In genomic region chr17:75045946-75046582, GRCh38 we compare ENCODE assay signal across 8 cellular contexts. TPM values are rescaled to one million over a fixed set of nuclear protein-coding genes. Genes with fewer than 3 reads are reported as not detected.
DNase-seq lines count a peak whose midpoint lies in the region; ATAC-seq, FAIRE-seq and TF ChIP-seq lines count a peak whose summit lies in the region.
"Not testable (repeated sequence)": the region's sequence is repeated elsewhere in the genome, so short reads cannot be mapped to it uniquely, and the experiment has no call there.

No MANE protein-coding gene starts in this region.

- H3K9me3 ChIP-seq in K562 (replicated peaks; ENCODE audit: control insufficient read depth, insufficient read depth, low read depth, low read length); neuronal stem cell (replicated peaks in 1 of 2; ENCODE audit: control insufficient read depth in 2 of 2, insufficient read depth in 1 of 2, low read depth in 1 of 2, low read length in 2 of 2); tibial artery: not testable (repeated sequence)

- H3K27ac Mint-ChIP-seq in T-helper 1 cell treated with Interleukin-12 subunit alpha and Interleukin-12 subunit beta and Interleukin-4 antibody, amounts not matched to agents 30 μg/mL and 1 μg/mL, for 36 hours: peak overlapping the region; percentile 92

- not testable (repeated sequence) for H3K27me3 ChIP-seq in K562 (ENCODE audit: control insufficient read depth in 2 of 2, insufficient read depth in 2 of 2, low read length in 2 of 2); neuronal stem cell (ENCODE audit: control insufficient read depth in 3 of 3, insufficient read depth in 3 of 3, low read depth in 1 of 3, low read length in 3 of 3); tibial artery

- not testable (repeated sequence) for H3K36me3 Mint-ChIP-seq in T-helper 1 cell treated with Interleukin-12 subunit alpha and Interleukin-12 subunit beta and Interleukin-4 antibody, amounts not matched to agents 30 μg/mL and 1 μg/mL, for 36 hours (ENCODE audit: low read depth)

- in situ Hi-C loops in K562 (cut with MboI): not testable (repeated sequence)

- H3K14ac ChIP-seq in neuronal stem cell (ENCODE audit: low read length): not testable (repeated sequence)

- H4K91ac ChIP-seq in neuronal stem cell (ENCODE audit: low read depth, low read length, poor library complexity): not testable (repeated sequence)

- not testable (repeated sequence) for H3K79me1 ChIP-seq in neuronal stem cell (ENCODE audit: low read depth, low read length)

- H2BK5ac ChIP-seq in neuronal stem cell (ENCODE audit: low read length): peak overlapping the region; percentile 70

- H3K36me3 ChIP-seq in K562 (ENCODE audit: control insufficient read depth, insufficient read depth, low read length) (peaks cover 34% of the 10 kb centered on the region; the same call in 2 of the 3 replicates), neuronal stem cell (replicated peaks in 1 of 2; ENCODE audit: control insufficient read depth in 2 of 2, insufficient read depth in 2 of 2, low read length in 2 of 2) (peaks cover 8 to 39% of the 10 kb centered on the region in 2 donors), tibial artery (peaks cover 11 to 27% (median 21%) of the 10 kb centered on the region in 3 donors)

- not testable (repeated sequence) for TF ChIP-seq POLR2A in K562 (conservative IDR thresholded peaks at IDR 0.05)

- FAIRE-seq in K562 (lab: Jason Lieb, UNC): not testable (repeated sequence)

- TF ChIP-seq RAD21 in K562 (CRISPR knock-in tag; conservative IDR thresholded peaks at IDR 0.05 in 1 of 2, IDR thresholded peaks at IDR 0.05 in 1 of 2): not testable (repeated sequence)

- H3K27ac ChIP-seq in K562 (ENCODE audit: extremely low read depth, low read depth, low read length): peak overlapping the region; percentile 97
- H3K27ac ChIP-seq in neuronal stem cell (replicated peaks; ENCODE audit: low read length): peak overlapping the region; percentile 79
- H3K27ac ChIP-seq in tibial artery: peak overlapping the region; percentile 97 to 99

- H2BK15ac ChIP-seq in neuronal stem cell (ENCODE audit: low read length): not testable (repeated sequence)

- peak; percentile 59 for ATAC-seq in K562
- ATAC-seq in left cardiac atrium: peak; percentile 45 to 61

- H3K4me3 ChIP-seq in LNCaP clone FGC (ENCODE audit: low read depth, low read length) (peak overlapping the region; percentile 95), K562 (peak overlapping the region; percentile 100), neuronal stem cell (ENCODE audit: low read length in 2 of 2) (peak overlapping the region; percentile 92 to 99), tibial artery (peak overlapping the region; percentile 82 to 94)

- peak overlapping the region; percentile 93 for H3K4me2 ChIP-seq in K562 (ENCODE audit: insufficient read depth, low read length)
- H3K4me2 ChIP-seq in neuronal stem cell (ENCODE audit: insufficient read depth, low read length, poor library complexity, severe bottlenecking): peak overlapping the region; percentile 64

- H3K18ac ChIP-seq in neuronal stem cell (ENCODE audit: low read length): not testable (repeated sequence)

- H3K9ac ChIP-seq in K562 (ENCODE audit: insufficient read depth in 1 of 2, low read depth in 2 of 2, low read length in 2 of 2): peak overlapping the region; percentile 95 to 97
- H3K9ac ChIP-seq in neuronal stem cell (ENCODE audit: low read depth, low read length, poor library complexity): peak overlapping the region; percentile 98

- intact Hi-C loops in K562 (cut with micrococcal nuclease); left cardiac atrium (cut with DNase I); tibial artery (cut with DNase I; ENCODE audit: low total_unique reads): not testable (repeated sequence)

- not testable (repeated sequence) for TF ChIP-seq EP300 in K562 (IDR thresholded peaks at IDR 0.05; ENCODE audit: low read length)

- H3K4me1 ChIP-seq in K562 (replicated peaks in 1 of 2; ENCODE audit: control insufficient read depth in 2 of 2, insufficient read depth in 2 of 2, low read length in 2 of 2) (peaks cover 11 to 15% of the 10 kb centered on the region in 2 experiments), tibial artery (peaks cover 0 to 32% (median 23%) of the 10 kb centered on the region in 4 donors)
- H3K4me1 ChIP-seq in neuronal stem cell (ENCODE audit: control insufficient read depth in 2 of 2, insufficient read depth in 1 of 2, low read depth in 1 of 2, low read length in 2 of 2): not testable (repeated sequence)

- H3K27me3 Mint-ChIP-seq in T-helper 1 cell treated with Interleukin-12 subunit alpha and Interleukin-12 subunit beta and Interleukin-4 antibody, amounts not matched to agents 30 μg/mL and 1 μg/mL, for 36 hours (ENCODE audit: low read depth): not testable (repeated sequence)

- not testable (repeated sequence) for H2AK5ac ChIP-seq in neuronal stem cell (ENCODE audit: low read depth, low read length)

- not testable (repeated sequence) for BruUV-seq in K562 (replicated peaks; lab: Mats Ljungman, UMichigan)

- peak overlapping the region; percentile 95 for H3K4me3 Mint-ChIP-seq in T-helper 1 cell treated with Interleukin-12 subunit alpha and Interleukin-12 subunit beta and Interleukin-4 antibody, amounts not matched to agents 30 μg/mL and 1 μg/mL, for 36 hours

- 6% methylated on average over 36 of the region's 36 CpGs for WGBS in K562 (ENCODE audit: insufficient coverage, low coverage, missing lambda C conversion rate)
- WGBS in neuronal stem cell (ENCODE audit: extremely low coverage in 2 of 2, insufficient read length in 2 of 2, insufficient replicate concordance in 1 of 2), 2 donors: no CpG with 5 or more reads among the region's 36 CpGs

- peaks cover 48% of the 10 kb centered on the region for H3K79me2 ChIP-seq in K562 (ENCODE audit: control insufficient read depth, insufficient read depth, low read length)

- CTCF ChIA-PET in HEK293T (lab: Yijun Ruan, JAX): interaction anchor here (0.7 kb wide), 1 partner anchor 117 kb away, joined by 3 read pairs; no protein-coding TSS in a partner anchor
- CTCF ChIA-PET in K562 (lab: Yijun Ruan, JAX; ENCODE audit: low intra/inter-chr PET ratio): not testable (repeated sequence)

- H3K23ac ChIP-seq in neuronal stem cell (ENCODE audit: low read depth, low read length, poor library complexity): peak overlapping the region; percentile 99

- not testable (repeated sequence) for H3K9me3 Mint-ChIP-seq in T-helper 1 cell treated with Interleukin-12 subunit alpha and Interleukin-12 subunit beta and Interleukin-4 antibody, amounts not matched to agents 30 μg/mL and 1 μg/mL, for 36 hours

- H2BK12ac ChIP-seq in neuronal stem cell (ENCODE audit: low read length): not testable (repeated sequence)

- not testable (repeated sequence) for H4K20me1 ChIP-seq in K562 (replicated peaks; ENCODE audit: control insufficient read depth, insufficient read depth, low read length)

- H2AFZ ChIP-seq in K562 (ENCODE audit: low read depth, low read length) (peak overlapping the region; percentile 86), neuronal stem cell (ENCODE audit: low read length) (peak overlapping the region; percentile 97)

- TF ChIP-seq CTCF in LNCaP clone FGC (IDR thresholded peaks at IDR 0.05; ENCODE audit: control insufficient read depth, extremely low read depth, insufficient read depth); K562 (IDR thresholded peaks at IDR 0.05 in 2 of 3, conservative IDR thresholded peaks at IDR 0.05 in 1 of 3; ENCODE audit: insufficient read depth in 2 of 3, low read depth in 1 of 3, low read length in 3 of 3): not testable (repeated sequence)
- TF ChIP-seq CTCF in tibial artery (IDR thresholded peaks at IDR 0.05): peak in 1 of 2 experiments; percentile 7

- POLR2A ChIA-PET in HEK293T (lab: Yijun Ruan, JAX): interaction anchor here (0.5 to 3.5 kb wide), 8 partner anchors 11 to 68 kb away, joined by 3 to 31 read pairs (median 4); partner anchors contain the start of genes ARMC7 and MRPL58
- POLR2A ChIA-PET in K562 (lab: Yijun Ruan, JAX): interaction anchor here (0.6 to 3.1 kb wide), 6 partner anchors 10 to 84 kb away, joined by 3 to 23 read pairs (median 3); no protein-coding TSS in a partner anchor

- not testable (repeated sequence) for H4K8ac ChIP-seq in neuronal stem cell (ENCODE audit: low read depth, low read length)

- DNase-seq in GF-D8 (lab: John Stamatoyannopoulos, UW) (peak; percentile 20), HEK293T (ENCODE audit: extremely low spot score) (peak; percentile 55), K562 (ENCODE audit: extremely low read depth in 1 of 4, low spot score in 3 of 4) (peak in 1 of 4 experiments; percentile 54), tibial artery (peak; percentile 57 to 79)
- DNase-seq in LNCaP clone FGC (ENCODE audit: low read depth); left cardiac atrium; neuronal stem cell (ENCODE audit: low spot score): not testable (repeated sequence)

- H3K9me1 ChIP-seq in K562 (ENCODE audit: control insufficient read depth, insufficient read depth, low read length): not testable (repeated sequence)

- H3K4ac ChIP-seq in neuronal stem cell (ENCODE audit: low read length): not testable (repeated sequence)

- not testable (repeated sequence) for H2BK120ac ChIP-seq in neuronal stem cell (ENCODE audit: low read depth, low read length)

- H3K4me1 Mint-ChIP-seq in T-helper 1 cell treated with Interleukin-12 subunit alpha and Interleukin-12 subunit beta and Interleukin-4 antibody, amounts not matched to agents 30 μg/mL and 1 μg/mL, for 36 hours (ENCODE audit: low read depth): peaks cover 26% of the 10 kb centered on the region

RNA-seq across cellular contexts. Expression of gene ATP5PD, which starts 0.7 kb away (rescaled TPM):
- total RNA-seq in K562 (2011; cell fraction: chromatin; rRNA removed; ENCODE audit: low replicate concordance): 64.6 and 79.5 TPM in 2 replicates
- total RNA-seq in K562 (2011; cell fraction: nucleolus; rRNA removed): 65.9 and 72.6 TPM in 2 replicates
- 81.0 and 96.9 TPM in 2 replicates for total RNA-seq in K562 (2011; cell fraction: nucleoplasm; rRNA removed)
- 274 and 295 TPM in 2 replicates for total RNA-seq in K562 (2014; rRNA removed)
- total RNA-seq in K562 (2014; rRNA removed; fragmentation: Illumina TruSeq; extraction: Trizol): 600 and 662 TPM in 2 replicates
- 432 TPM in 2 replicates for total RNA-seq in K562 (2015; rRNA removed; fragmentation: Illumina TruSeq; extraction: Trizol)
- total RNA-seq in K562 (2021): 300 and 341 TPM in 2 replicates
- polyA plus RNA-seq in K562 (2011; rRNA removed): 248 and 271 TPM in 2 replicates
- 220 and 388 TPM in 2 replicates for polyA plus RNA-seq in K562 (2011; cell fraction: cytosol; rRNA removed)
- 118 and 154 TPM in 2 replicates for polyA plus RNA-seq in K562 (2011; cell fraction: nucleus; rRNA removed)
- 552 and 708 TPM in 2 replicates for polyA plus RNA-seq in K562 (2012)
- polyA plus RNA-seq in K562 (2014; fragmentation: Illumina TruSeq; extraction: Trizol): 452 and 457 TPM in 2 replicates
- 100 to 1,000 TPM; 786 to 828 TPM for polyA plus RNA-seq in K562 (2014; fragmentation: Nextera tagmentation; extraction: Ambion mirVana)
- polyA plus RNA-seq in K562 (2014; rRNA removed): 339 and 381 TPM in 2 replicates
- polyA minus RNA-seq in K562 (2011; rRNA and poly(A)+ RNA removed): 307 and 324 TPM in 2 replicates
- 119 and 125 TPM in 2 replicates for polyA minus RNA-seq in K562 (2011; cell fraction: cytosol; rRNA and poly(A)+ RNA removed)
- polyA minus RNA-seq in K562 (2011; cell fraction: nucleus; rRNA and poly(A)+ RNA removed): 21.9 and 60.2 TPM in 2 replicates
- total RNA-seq in left cardiac atrium: 100 to 1,000 TPM; 676 to 729 TPM
- 310 TPM for polyA plus RNA-seq in neuronal stem cell (2013, experiment 1 of 2)
- 301 TPM for polyA plus RNA-seq in neuronal stem cell (2013, experiment 2 of 2)

RNA-seq across cellular contexts. Expression of gene KCTD2, which starts 1.0 kb away (rescaled TPM):
- 19.7 and 30.0 TPM in 2 replicates for total RNA-seq in K562 (2011; cell fraction: chromatin; rRNA removed; ENCODE audit: low replicate concordance)
- 16.8 and 17.0 TPM in 2 replicates for total RNA-seq in K562 (2011; cell fraction: nucleolus; rRNA removed)
- total RNA-seq in K562 (2011; cell fraction: nucleoplasm; rRNA removed): 19.6 and 20.1 TPM in 2 replicates
- total RNA-seq in K562 (2014; rRNA removed) (11.2 and 15.3 TPM in 2 replicates), K562 (2014; rRNA removed; fragmentation: Illumina TruSeq; extraction: Trizol) (13.5 and 13.8 TPM in 2 replicates), K562 (2015; rRNA removed; fragmentation: Illumina TruSeq; extraction: Trizol) (15.9 and 16.4 TPM in 2 replicates), K562 (2021) (18.1 and 20.2 TPM in 2 replicates), left cardiac atrium (10 to 100 TPM; 21.4 to 26.2 TPM)
- polyA plus RNA-seq in K562 (2011; rRNA removed) (32.5 and 32.9 TPM in 2 replicates), K562 (2014; fragmentation: Illumina TruSeq; extraction: Trizol) (22.3 and 22.9 TPM in 2 replicates), K562 (2014; fragmentation: Nextera tagmentation; extraction: Ambion mirVana) (1 to 10 TPM; 1.7 to 2.3 TPM), K562 (2014; rRNA removed) (15.8 and 16.0 TPM in 2 replicates)
- polyA plus RNA-seq in K562 (2011; cell fraction: cytosol; rRNA removed): 25.1 and 26.6 TPM in 2 replicates
- polyA plus RNA-seq in K562 (2011; cell fraction: nucleus; rRNA removed): 21.0 and 22.5 TPM in 2 replicates
- 14.4 and 17.7 TPM in 2 replicates for polyA plus RNA-seq in K562 (2012)
- polyA minus RNA-seq in K562 (2011; rRNA and poly(A)+ RNA removed): 19.9 and 22.9 TPM in 2 replicates
- polyA minus RNA-seq in K562 (2011; cell fraction: cytosol; rRNA and poly(A)+ RNA removed): 13.4 and 13.6 TPM in 2 replicates
- polyA minus RNA-seq in K562 (2011; cell fraction: nucleus; rRNA and poly(A)+ RNA removed): 4.6 and 5.8 TPM in 2 replicates
- 24.7 TPM for polyA plus RNA-seq in neuronal stem cell (2013, experiment 1 of 2)
- polyA plus RNA-seq in neuronal stem cell (2013, experiment 2 of 2): 24.7 TPM

RNA-seq across cellular contexts. Expression of gene MRPL58, which starts 33.6 kb away (rescaled TPM):
- total RNA-seq in K562 (2011; cell fraction: chromatin; rRNA removed; ENCODE audit: low replicate concordance): 11.9 TPM in 2 replicates
- total RNA-seq in K562 (2011; cell fraction: nucleolus; rRNA removed): 10.9 and 13.3 TPM in 2 replicates
- 12.6 and 13.2 TPM in 2 replicates for total RNA-seq in K562 (2011; cell fraction: nucleoplasm; rRNA removed)
- total RNA-seq in K562 (2014; rRNA removed) (93.8 and 157 TPM in 2 replicates), K562 (2014; rRNA removed; fragmentation: Illumina TruSeq; extraction: Trizol) (68.1 and 70.9 TPM in 2 replicates), K562 (2015; rRNA removed; fragmentation: Illumina TruSeq; extraction: Trizol) (70.3 and 72.4 TPM in 2 replicates), K562 (2021) (70.2 and 75.7 TPM in 2 replicates), left cardiac atrium (10 to 100 TPM; 38.1 to 46.7 TPM)
- polyA plus RNA-seq in K562 (2011; rRNA removed) (79.8 and 82.4 TPM in 2 replicates), K562 (2014; fragmentation: Illumina TruSeq; extraction: Trizol) (75.9 and 84.4 TPM in 2 replicates), K562 (2014; fragmentation: Nextera tagmentation; extraction: Ambion mirVana) (10 to 100 TPM; 30.8 to 49.6 TPM), K562 (2014; rRNA removed) (98.0 and 107 TPM in 2 replicates)
- polyA plus RNA-seq in K562 (2011; cell fraction: cytosol; rRNA removed): 59.1 and 66.8 TPM in 2 replicates
- polyA plus RNA-seq in K562 (2011; cell fraction: nucleus; rRNA removed): 25.0 and 36.4 TPM in 2 replicates
- polyA plus RNA-seq in K562 (2012): 64.3 and 69.3 TPM in 2 replicates
- polyA minus RNA-seq in K562 (2011; rRNA and poly(A)+ RNA removed): 36.9 and 37.2 TPM in 2 replicates
- 24.2 and 34.5 TPM in 2 replicates for polyA minus RNA-seq in K562 (2011; cell fraction: cytosol; rRNA and poly(A)+ RNA removed)
- 8.3 and 14.6 TPM in 2 replicates for polyA minus RNA-seq in K562 (2011; cell fraction: nucleus; rRNA and poly(A)+ RNA removed)
- polyA plus RNA-seq in neuronal stem cell (2013, experiment 1 of 2): 34.0 TPM
- 32.1 TPM for polyA plus RNA-seq in neuronal stem cell (2013, experiment 2 of 2)

RNA-seq across cellular contexts. Expression of gene SLC16A5, which starts 41.7 kb away (rescaled TPM):
- 3.1 and 9.9 TPM in 2 replicates for total RNA-seq in K562 (2011; cell fraction: chromatin; rRNA removed; ENCODE audit: low replicate concordance)
- total RNA-seq in K562 (2011; cell fraction: nucleolus; rRNA removed): 6.2 and 7.8 TPM in 2 replicates
- 3.5 and 5.4 TPM in 2 replicates for total RNA-seq in K562 (2011; cell fraction: nucleoplasm; rRNA removed)
- total RNA-seq in K562 (2014; rRNA removed) (0.65 and 1.1 TPM in 2 replicates), K562 (2014; rRNA removed; fragmentation: Illumina TruSeq; extraction: Trizol) (0.64 and 0.65 TPM in 2 replicates), K562 (2015; rRNA removed; fragmentation: Illumina TruSeq; extraction: Trizol) (0.33 and 0.75 TPM in 2 replicates), K562 (2021) (2.6 and 3.1 TPM in 2 replicates), left cardiac atrium (10 to 100 TPM in 1 of 2 donors, 1 to 10 TPM in 1; 7.2 to 14.3 TPM)
- polyA plus RNA-seq in K562 (2011; rRNA removed) (1.2 and 1.8 TPM in 2 replicates), K562 (2014; fragmentation: Illumina TruSeq; extraction: Trizol) (0.91 and 1.8 TPM in 2 replicates), K562 (2014; fragmentation: Nextera tagmentation; extraction: Ambion mirVana) (under 1 TPM; 0.06 to 0.11 TPM), K562 (2014; rRNA removed) (1.8 and 2.4 TPM in 2 replicates)
- 2.0 and 4.5 TPM in 2 replicates for polyA plus RNA-seq in K562 (2011; cell fraction: cytosol; rRNA removed)
- polyA plus RNA-seq in K562 (2011; cell fraction: nucleus; rRNA removed): 8.3 and 12.8 TPM in 2 replicates
- polyA plus RNA-seq in K562 (2012): 1.1 and 4.0 TPM in 2 replicates
- polyA minus RNA-seq in K562 (2011; rRNA and poly(A)+ RNA removed): 0.63 and 0.88 TPM in 2 replicates
- polyA minus RNA-seq in K562 (2011; cell fraction: cytosol; rRNA and poly(A)+ RNA removed): 2.2 and 2.7 TPM in 2 replicates
- 2.2 and 2.4 TPM in 2 replicates for polyA minus RNA-seq in K562 (2011; cell fraction: nucleus; rRNA and poly(A)+ RNA removed)
- 7.7 TPM for polyA plus RNA-seq in neuronal stem cell (2013, experiment 1 of 2)
- 7.9 TPM for polyA plus RNA-seq in neuronal stem cell (2013, experiment 2 of 2)

RNA-seq across cellular contexts. Expression of gene CDR2L, which starts 58.6 kb away (rescaled TPM):
- 1.3 and 5.0 TPM in 2 replicates for total RNA-seq in K562 (2011; cell fraction: chromatin; rRNA removed; ENCODE audit: low replicate concordance)
- 3.9 and 4.0 TPM in 2 replicates for total RNA-seq in K562 (2011; cell fraction: nucleolus; rRNA removed)
- 2.5 and 3.4 TPM in 2 replicates for total RNA-seq in K562 (2011; cell fraction: nucleoplasm; rRNA removed)
- 8.8 and 9.8 TPM in 2 replicates for total RNA-seq in K562 (2014; rRNA removed)
- total RNA-seq in K562 (2014; rRNA removed; fragmentation: Illumina TruSeq; extraction: Trizol): 2.0 and 2.7 TPM in 2 replicates
- 4.0 and 4.3 TPM in 2 replicates for total RNA-seq in K562 (2015; rRNA removed; fragmentation: Illumina TruSeq; extraction: Trizol)
- 15.5 and 16.0 TPM in 2 replicates for total RNA-seq in K562 (2021)
- 3.1 and 5.5 TPM in 2 replicates for polyA plus RNA-seq in K562 (2011; rRNA removed)
- polyA plus RNA-seq in K562 (2011; cell fraction: cytosol; rRNA removed): 6.0 and 8.6 TPM in 2 replicates
- polyA plus RNA-seq in K562 (2011; cell fraction: nucleus; rRNA removed): 6.9 and 7.8 TPM in 2 replicates
- 6.1 and 7.1 TPM in 2 replicates for polyA plus RNA-seq in K562 (2012)
- polyA plus RNA-seq in K562 (2014; fragmentation: Illumina TruSeq; extraction: Trizol): 7.3 and 8.9 TPM in 2 replicates
- polyA plus RNA-seq in K562 (2014; fragmentation: Nextera tagmentation; extraction: Ambion mirVana): 1 to 10 TPM; 5.3 to 8.2 TPM
- 8.0 and 9.8 TPM in 2 replicates for polyA plus RNA-seq in K562 (2014; rRNA removed)
- polyA minus RNA-seq in K562 (2011; rRNA and poly(A)+ RNA removed): 1.8 and 2.2 TPM in 2 replicates
- polyA minus RNA-seq in K562 (2011; cell fraction: cytosol; rRNA and poly(A)+ RNA removed): 4.5 and 6.5 TPM in 2 replicates
- 1.5 and 1.7 TPM in 2 replicates for polyA minus RNA-seq in K562 (2011; cell fraction: nucleus; rRNA and poly(A)+ RNA removed)
- 10 to 100 TPM; 13.8 to 15.2 TPM for total RNA-seq in left cardiac atrium
- polyA plus RNA-seq in neuronal stem cell (2013, experiment 1 of 2): 12.6 TPM
- polyA plus RNA-seq in neuronal stem cell (2013, experiment 2 of 2): 12.5 TPM
